19 cellular contexts compared by ENCODE assay signal in the genomic region with DNA sequence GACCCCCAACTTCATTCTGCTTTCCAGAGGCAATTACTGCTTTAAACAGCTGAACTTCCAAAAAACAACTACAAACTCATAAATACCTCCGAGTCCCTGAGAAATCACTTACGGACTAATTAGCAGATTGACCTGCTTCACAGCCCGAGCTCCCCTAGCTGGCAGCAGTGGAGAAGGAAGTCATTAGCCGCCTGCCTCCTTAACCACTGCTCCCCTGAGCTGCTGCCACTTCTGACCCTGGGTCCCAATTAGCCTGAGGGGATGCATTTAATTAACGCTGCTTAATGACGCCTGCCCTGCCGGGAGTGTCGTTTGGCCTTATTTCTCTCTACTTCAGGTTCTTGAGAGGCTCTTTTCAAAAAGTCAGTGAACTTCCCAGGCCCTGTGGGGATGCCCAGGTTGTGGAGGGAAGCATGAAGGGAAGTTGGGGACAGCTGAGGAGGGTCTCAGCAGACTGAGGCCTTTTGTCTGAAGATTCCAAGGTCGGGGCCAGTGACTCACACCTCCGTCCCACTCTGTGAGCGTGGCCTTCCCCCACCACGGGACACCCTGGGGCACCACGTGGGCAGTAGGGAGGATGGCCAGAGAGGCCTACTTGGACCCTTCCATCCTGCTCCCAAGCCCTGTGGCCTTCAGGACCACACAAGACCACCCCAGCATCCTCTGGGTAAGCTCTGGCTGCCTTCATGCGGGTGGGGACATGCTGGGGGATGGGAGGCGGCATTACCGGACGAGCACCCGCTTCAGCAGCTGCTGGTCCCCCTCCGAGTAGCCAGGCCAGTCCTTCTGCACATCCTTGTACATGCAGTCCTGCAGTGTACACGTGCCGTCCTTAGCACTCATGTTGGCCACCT. TPM values are rescaled to one million over a fixed set of nuclear protein-coding genes. Genes with fewer than 3 reads are reported as not detected.
DNase-seq lines count a peak whose midpoint lies in the region; ATAC-seq and TF ChIP-seq lines count a peak whose summit lies in the region.
"Had no signal": no experiment of that assay in that cellular context is flagged by ENCODE, and none has a peak within 500 bp of the region (broad histone marks: within the 10 kb centered on the region; RNA-seq: fewer than 3 reads in every experiment).

No MANE protein-coding gene starts in this region.

- WGBS in heart left ventricle, 4 donors = 85 to 91% (median 88%) methylated on average over 21 of the region's 21 CpGs
- 87% methylated on average over 19 of the region's 21 CpGs for WGBS in esophagus muscularis mucosa

- H3K9me3 ChIP-seq in heart left ventricle (peaks cover 0 to 5% (median 0%) of the 10 kb centered on the region in 12 donors), esophagus muscularis mucosa (no peaks in the 10 kb centered on the region), vagina (no peaks in the 10 kb centered on the region)
- H3K9me3 ChIP-seq: pancreas had no signal

- intact Hi-C loops in heart left ventricle (cut with DNase I) = loop anchor here in 4 of 10 donors (5.0 to 10.0 kb wide), 4 partner anchors 127 to 390 kb away; partner anchors contain the start of gene REX1BD (in 2 of the 4)
- intact Hi-C loops in Right ventricle myocardium superior (cut with DNase I) = loop anchor here (10.0 kb wide), 1 partner anchor 407 kb away; no protein-coding TSS in a partner anchor
- intact Hi-C loops in esophagus muscularis mucosa (cut with DNase I) = no loop called here
- intact Hi-C loops in vagina (cut with DNase I) = no loop called here

- H3K36me3 ChIP-seq in heart left ventricle (peaks cover 0 to 89% (median 34%) of the 10 kb centered on the region in 9 donors), esophagus muscularis mucosa (peaks cover 0 to 69% (median 49%) of the 10 kb centered on the region in 4 donors), vagina (peaks cover 0 to 22% of the 10 kb centered on the region in 2 donors)

- H3K27ac ChIP-seq in heart left ventricle (peak overlapping the region in 8 of 12 donors; percentile 5 to 93 (median 46)), esophagus muscularis mucosa (replicated peaks in 1 of 4) (peak overlapping the region; percentile 83 to 95 (median 90)), vagina (peak overlapping the region; percentile 28)
- H3K27ac ChIP-seq: pancreas had no signal

- DNase-seq in heart left ventricle (peak in 1 of 5 donors; percentile 28), Right ventricle myocardium superior (no peak), esophagus muscularis mucosa (ENCODE audit: extremely low spot score) (no peak), renal cortical epithelial cell (ENCODE audit: low read depth) (peak; percentile 67), vagina (ENCODE audit: extremely low spot score in 2 of 2) (no peak), NCI-H526 (lab: John Stamatoyannopoulos, UW) (no peak), CD1c-positive myeloid dendritic cell (ENCODE audit: extremely low spot score) (no peak)
- DNase-seq: ACHN; activated CD4-positive, alpha-beta T cell treated with anti-CD3 and anti-CD28 coated beads for 36 hours; activated naive CD8-positive, alpha-beta T cell treated with anti-CD3 and anti-CD28 coated beads, Interleukin-2, amount 10 ng/mL, durations not matched to agents 7 days and 5 days; mammary epithelial cell; NCI-H1092 treated with DMSO at 0.1 percent for 48 hours; NCI-H2107; NCI-H510A treated with DMSO at 0.1 percent for 48 hours; stimulated activated CD4-positive, alpha-beta T cell treated with anti-CD3 and anti-CD28 coated beads, Interleukin-2, amount 100 ng/mL, for 24 hours had no signal

- no peak for ATAC-seq in heart left ventricle
- ATAC-seq in Right ventricle myocardium superior (ENCODE audit: poor library complexity) = no peak
- no peak for ATAC-seq in GM19395 (IDR thresholded peaks at IDR 0.05; ENCODE audit: unreplicated experiment)
- ATAC-seq: activated CD4-positive, alpha-beta T cell treated with anti-CD3 and anti-CD28 coated beads for 36 hours; activated T-helper 17 cell treated with anti-CD3 and anti-CD28 coated beads, Interleukin-2, amount 50 U/mL, for 72 hours; HCT116; pancreas had no signal

- H3K4me1 ChIP-seq in heart left ventricle (peaks cover 17 to 54% (median 37%) of the 10 kb centered on the region in 12 donors), esophagus muscularis mucosa (peaks cover 42 to 74% (median 70%) of the 10 kb centered on the region in 4 donors), vagina (peaks cover 33% of the 10 kb centered on the region)

- no peak overlapping the region for H3K4me3 ChIP-seq in heart left ventricle
- no peak overlapping the region for H3K4me3 ChIP-seq in esophagus muscularis mucosa
- H3K4me3 ChIP-seq in vagina = no peak overlapping the region
- H3K4me3 ChIP-seq: pancreas had no signal

- no peak for TF ChIP-seq EP300 in esophagus muscularis mucosa (IDR thresholded peaks at IDR 0.05)

- H3K27me3 ChIP-seq in heart left ventricle = no peaks in the 10 kb centered on the region
- no peaks in the 10 kb centered on the region for H3K27me3 ChIP-seq in esophagus muscularis mucosa
- no peaks in the 10 kb centered on the region for H3K27me3 ChIP-seq in vagina
- H3K27me3 ChIP-seq: pancreas had no signal

- TF ChIP-seq POLR2A in heart left ventricle (IDR thresholded peaks at IDR 0.05) (no peak), esophagus muscularis mucosa (IDR thresholded peaks at IDR 0.05; ENCODE audit: low read depth) (no peak), vagina (IDR thresholded peaks at IDR 0.05) (no peak)

- TF ChIP-seq CTCF in heart left ventricle (IDR thresholded peaks at IDR 0.05) = no peak
- no peak for TF ChIP-seq CTCF in esophagus muscularis mucosa (IDR thresholded peaks at IDR 0.05)
- TF ChIP-seq CTCF in vagina (IDR thresholded peaks at IDR 0.05) = no peak

RNA-seq across cellular contexts. Expression of gene ISYNA1, which starts 19.8 kb away (rescaled TPM):
- 10 to 100 TPM; 17.6 to 60.6 (median 24.0) TPM for total RNA-seq in heart left ventricle
- 10 to 100 TPM; 14.0 to 52.6 TPM for polyA plus RNA-seq in heart left ventricle
- 26.0 TPM for total RNA-seq in Right ventricle myocardium superior
- 10 to 100 TPM; 15.8 to 38.9 (median 26.2) TPM for total RNA-seq in esophagus muscularis mucosa
- total RNA-seq in renal cortical epithelial cell = 37.5 and 69.9 TPM in 2 replicates
- total RNA-seq in vagina = 57.5 TPM

RNA-seq across cellular contexts. Expression of gene SSBP4, which starts 38.5 kb away (rescaled TPM):
- 10 to 100 TPM; 23.5 to 89.8 (median 29.4) TPM for total RNA-seq in heart left ventricle
- 10 to 100 TPM; 29.1 to 37.3 TPM for polyA plus RNA-seq in heart left ventricle
- 30.4 TPM for total RNA-seq in Right ventricle myocardium superior
- total RNA-seq in esophagus muscularis mucosa = 100 to 1,000 TPM in 1 of 4 donors, 10 to 100 TPM in 3; 53.2 to 109 (median 77.8) TPM
- 40.5 and 49.3 TPM in 2 replicates for total RNA-seq in renal cortical epithelial cell
- 72.7 TPM for total RNA-seq in vagina

Comparison
In these comparisons a context has a peak if more than half of its experiments do, and no peak if none do; other contexts are left out.
1. H3K27ac ChIP-seq: peak in every context shown above with its lines; median percentile 90 in esophagus muscularis mucosa; 46 in heart left ventricle; 28 in vagina.